ENCODE assay signal across 7 cellular contexts in genomic region chr15:68791431-68792283, GRCh38. TPM values are rescaled to one million over a fixed set of nuclear protein-coding genes. Genes with fewer than 3 reads are reported as not detected.
DNase-seq lines count a peak whose midpoint lies in the region; ATAC-seq and TF ChIP-seq lines count a peak whose summit lies in the region.

No MANE protein-coding gene starts in this region.

- no peaks in the 10 kb centered on the region for H3K9me3 Mint-ChIP-seq in activated CD8-positive, alpha-beta T cell treated with anti-CD3 and anti-CD28 coated beads for 36 hours
- no peaks in the 10 kb centered on the region for H3K9me3 Mint-ChIP-seq in immature natural killer cell

- CTCF ChIA-PET in activated CD8-positive, alpha-beta T cell treated with anti-CD3 and anti-CD28 coated beads for 36 hours (lab: Charles Lee) = interaction anchor here (1.0 to 1.4 kb wide), 3 partner anchors 13 to 39 kb away, joined by 3 read pairs; no protein-coding TSS in a partner anchor

- H3K27ac Mint-ChIP-seq in activated CD8-positive, alpha-beta T cell treated with anti-CD3 and anti-CD28 coated beads for 36 hours = peak overlapping the region; percentile 93
- H3K27ac Mint-ChIP-seq in immature natural killer cell = peak overlapping the region; percentile 90 to 98 (median 94)

- TF ChIP-seq CTCF in activated CD8-positive, alpha-beta T cell treated with anti-CD3 and anti-CD28 coated beads for 36 hours (IDR thresholded peaks at IDR 0.05) = no peak

- POLR2A ChIA-PET in activated CD8-positive, alpha-beta T cell treated with anti-CD3 and anti-CD28 coated beads for 36 hours (lab: Charles Lee) = interaction anchor here (0.6 to 2.0 kb wide), 4 partner anchors 20 to 28 kb away, joined by 3 to 8 read pairs (median 5); partner anchors contain the start of gene ANP32A

- H3K4me3 Mint-ChIP-seq in activated CD8-positive, alpha-beta T cell treated with anti-CD3 and anti-CD28 coated beads for 36 hours = peak overlapping the region; percentile 47
- peak overlapping the region; percentile 71 to 90 (median 80) for H3K4me3 Mint-ChIP-seq in immature natural killer cell

- peak; percentile 88 for DNase-seq in activated CD8-positive, alpha-beta T cell treated with anti-CD3 and anti-CD28 coated beads for 36 hours
- DNase-seq in immature natural killer cell (peak; percentile 64 to 77 (median 72)), DMS79 (lab: John Stamatoyannopoulos, UW) (no peak), islet precursor cell (no peak), NCI-H82 treated with DMSO at 0.1 percent for 48 hours (lab: John Stamatoyannopoulos, UW; ENCODE audit: unreplicated experiment) (no peak)

- intact Hi-C loops in activated CD8-positive, alpha-beta T cell treated with anti-CD3 and anti-CD28 coated beads for 36 hours (cut with micrococcal nuclease) = no loop called here

- ATAC-seq in GM19395 (IDR thresholded peaks at IDR 0.05; ENCODE audit: unreplicated experiment) (peak; percentile 54), HG03432 (IDR thresholded peaks at IDR 0.05; ENCODE audit: unreplicated experiment) (peak; percentile 64)
- peak; percentile 84 for ATAC-seq in activated CD8-positive, alpha-beta T cell treated with anti-CD3 and anti-CD28 coated beads for 36 hours

- no peaks in the 10 kb centered on the region for H3K27me3 Mint-ChIP-seq in activated CD8-positive, alpha-beta T cell treated with anti-CD3 and anti-CD28 coated beads for 36 hours
- peaks cover 2 to 11% (median 3%) of the 10 kb centered on the region in 3 donors for H3K27me3 Mint-ChIP-seq in immature natural killer cell (ENCODE audit: low read depth in 3 of 3)

- H3K36me3 Mint-ChIP-seq in activated CD8-positive, alpha-beta T cell treated with anti-CD3 and anti-CD28 coated beads for 36 hours (ENCODE audit: low read depth) = peaks cover 34% of the 10 kb centered on the region
- H3K36me3 Mint-ChIP-seq in immature natural killer cell = no peaks in the 10 kb centered on the region

- peaks cover 82% of the 10 kb centered on the region for H3K4me1 Mint-ChIP-seq in activated CD8-positive, alpha-beta T cell treated with anti-CD3 and anti-CD28 coated beads for 36 hours (ENCODE audit: low read depth)
- peaks cover 99% of the 10 kb centered on the region in 2 donors for H3K4me1 Mint-ChIP-seq in immature natural killer cell

RNA-seq across cellular contexts. Expression of gene ANP32A, which starts 29.0 kb away (rescaled TPM):
- total RNA-seq in activated CD8-positive, alpha-beta T cell treated with anti-CD3 and anti-CD28 coated beads for 36 hours = 100 to 1,000 TPM; 239 to 246 TPM
- polyA plus RNA-seq in immature natural killer cell = 100 to 1,000 TPM in 1 of 3 donors, 10 to 100 TPM in 2; 76.3 to 147 (median 85.2) TPM

Comparison
In these comparisons a context has a peak if more than half of its experiments do, and no peak if none do; other contexts are left out.
1. DNase-seq: peak in activated CD8-positive, alpha-beta T cell treated with anti-CD3 and anti-CD28 coated beads for 36 hours (single experiment) and immature natural killer cell (3 of 3); none in DMS79 (single experiment), islet precursor cell (single experiment) and NCI-H82 treated with DMSO at 0.1 percent for 48 hours (single experiment).
2. Peak in every context shown above with its lines, with median percentiles within 50 percentile points of each other: ATAC-seq.